ENCODE assay signal across 12 cellular contexts in genomic region chr2:158202151-158202778, GRCh38.
DNase-seq lines count a peak whose midpoint lies in the region; ATAC-seq and TF ChIP-seq lines count a peak whose summit lies in the region.
"Had no signal": no experiment of that assay in that cellular context is flagged by ENCODE, and none has a peak within 500 bp of the region (broad histone marks: within the 10 kb centered on the region; RNA-seq: fewer than 3 reads in every experiment).

No MANE protein-coding gene starts in this region.

- H3K27me3 Mint-ChIP-seq in effector memory CD8-positive, alpha-beta T cell, result peaks cover 0 to 10% of the 10 kb centered on the region in 2 donors

- CTCF ChIA-PET in RWPE1 (lab: Yijun Ruan, JAX), result interaction anchor here (0.5 to 1.1 kb wide), 7 partner anchors 10 to 694 kb away, joined by 3 to 5 read pairs (median 3); no protein-coding TSS in a partner anchor

- peaks cover 2% of the 10 kb centered on the region for H3K36me3 Mint-ChIP-seq in effector memory CD8-positive, alpha-beta T cell (ENCODE audit: insufficient read depth)
- H3K36me3 Mint-ChIP-seq: activated naive CD8-positive, alpha-beta T cell had no signal

- no peak overlapping the region for H3K27ac ChIP-seq in RWPE1
- H3K27ac ChIP-seq: sigmoid colon, VCaP had no signal

- TF ChIP-seq CTCF in RWPE1 (conservative IDR thresholded peaks at IDR 0.05; ENCODE audit: low read depth), result no peak

- no peaks in the 10 kb centered on the region for H3K9me3 Mint-ChIP-seq in effector memory CD8-positive, alpha-beta T cell

- intact Hi-C loops in Right ventricle myocardium inferior (cut with DNase I), result no loop called here

- H3K27ac Mint-ChIP-seq in effector memory CD8-positive, alpha-beta T cell, result no peak overlapping the region
- H3K27ac Mint-ChIP-seq: activated naive CD8-positive, alpha-beta T cell had no signal

- peak; percentile 72 for DNase-seq in COLO829 (ENCODE audit: low spot score)
- peak; percentile 60 for DNase-seq in HT-29 (ENCODE audit: low spot score)
- peak; percentile 45 for DNase-seq in RWPE1 (ENCODE audit: low spot score)
- peak; percentile 87 for DNase-seq in foreskin melanocyte
- no peak for DNase-seq in effector CD8-positive, alpha-beta T cell (lab: John Stamatoyannopoulos, UW)
- DNase-seq in AML-193 (lab: John Stamatoyannopoulos, UW), result no peak
- no peak for DNase-seq in effector memory CD8-positive, alpha-beta T cell
- DNase-seq in Right ventricle myocardium inferior (ENCODE audit: missing footprints), result no peak
- DNase-seq: activated CD8-positive, alpha-beta memory T cell treated with anti-CD3 and anti-CD28 coated beads, Interleukin-2, amount 50 U/mL, for 4 hours; sigmoid colon had no signal

- POLR2A ChIA-PET in RWPE1 (lab: Yijun Ruan, JAX; ENCODE audit: low non-redundant PET), result no interaction called here

- no peaks in the 10 kb centered on the region for H3K4me1 Mint-ChIP-seq in effector memory CD8-positive, alpha-beta T cell (ENCODE audit: low read depth in 2 of 2)

- no peak overlapping the region for H3K4me3 Mint-ChIP-seq in effector memory CD8-positive, alpha-beta T cell
- H3K4me3 Mint-ChIP-seq: activated naive CD8-positive, alpha-beta T cell had no signal

- ATAC-seq in effector memory CD8-positive, alpha-beta T cell (replicated peaks), result no peak
- no peak for ATAC-seq in Right ventricle myocardium inferior

Comparison
In these comparisons a context has a peak if more than half of its experiments do, and no peak if none do; other contexts are left out.
1. DNase-seq: peak in COLO829 (single experiment), HT-29 (single experiment), RWPE1 (single experiment) and foreskin melanocyte (single experiment); none in effector CD8-positive, alpha-beta T cell (single experiment), AML-193 (0 of 2), effector memory CD8-positive, alpha-beta T cell (0 of 3) and Right ventricle myocardium inferior (single experiment).